9 cellular contexts compared by ENCODE assay signal in genomic region chr17:13601317-13601775, GRCh38. TPM values are rescaled to one million over a fixed set of nuclear protein-coding genes. Genes with fewer than 3 reads are reported as not detected.
A peak's percentile ranks its signal among the peaks of the same experiment; 100 is the strongest.
DNase-seq lines count a peak whose midpoint lies in the region; ATAC-seq, FAIRE-seq and TF ChIP-seq lines count a peak whose summit lies in the region.
"Had no signal": no experiment of that assay in that cellular context is flagged by ENCODE, and none has a peak within 500 bp of the region (broad histone marks: within the 10 kb centered on the region; RNA-seq: fewer than 3 reads in every experiment).

No MANE protein-coding gene starts in this region.

- H3K27me3 ChIP-seq in astrocyte (ENCODE audit: insufficient read depth, low read length) (no peaks in the 10 kb centered on the region), keratinocyte (ENCODE audit: control insufficient read depth, extremely low read depth, insufficient read depth, low read length) (peaks cover 35% of the 10 kb centered on the region)

- no peak for ATAC-seq in stimulated activated naive CD8-positive, alpha-beta T cell treated with anti-CD3 and anti-CD28 coated beads, Interleukin-15, Interleukin-2, amounts not matched to agents 100 U/mL and 50 U/mL, for 24 hours
- ATAC-seq in GM21423 (IDR thresholded peaks at IDR 0.05; ENCODE audit: unreplicated experiment): no peak

- FAIRE-seq in astrocyte (lab: Jason Lieb, UNC) (no peak), keratinocyte (lab: Jason Lieb, UNC) (no peak)
- FAIRE-seq: islet of Langerhans had no signal

- H3K36me3 ChIP-seq in astrocyte (ENCODE audit: insufficient read depth, low read length) (no peaks in the 10 kb centered on the region), keratinocyte (ENCODE audit: control insufficient read depth in 2 of 2, extremely low read depth in 1 of 2, insufficient read depth in 2 of 2, low read length in 2 of 2) (no peaks in the 10 kb centered on the region)

- DNase-seq in HuH-7 (ENCODE audit: low spot score) (peak; percentile 32), astrocyte (ENCODE audit: low read depth) (no peak), keratinocyte (ENCODE audit: low read depth, low spot score) (no peak), mesenteric fat pad (ENCODE audit: low spot score) (no peak), islet precursor cell (no peak)
- peak; percentile 15 for DNase-seq in stimulated activated naive CD8-positive, alpha-beta T cell treated with anti-CD3 and anti-CD28 coated beads, Interleukin-15, Interleukin-2, amounts not matched to agents 100 U/mL and 50 U/mL, for 24 hours
- DNase-seq in effector CD8-positive, alpha-beta T cell (lab: John Stamatoyannopoulos, UW): no peak

- H3K27ac ChIP-seq in astrocyte (ENCODE audit: low read depth, low read length) (peak overlapping the region; percentile 85), keratinocyte (ENCODE audit: control insufficient read depth, insufficient read depth, low read length) (no peak overlapping the region)

- peaks cover 8% of the 10 kb centered on the region for H3K4me1 ChIP-seq in astrocyte (ENCODE audit: insufficient read depth, low read length)
- H3K4me1 ChIP-seq in keratinocyte (ENCODE audit: control insufficient read depth, extremely low read depth, insufficient read depth, low read length): no peaks in the 10 kb centered on the region

- peaks cover 2% of the 10 kb centered on the region for H3K9me3 Mint-ChIP-seq in astrocyte (ENCODE audit: unreplicated experiment)

- H3K4me2 ChIP-seq in astrocyte (ENCODE audit: low read length): peak overlapping the region; percentile 92
- peak overlapping the region; percentile 77 for H3K4me2 ChIP-seq in keratinocyte (ENCODE audit: control insufficient read depth, extremely low read depth, insufficient read depth, low read depth, low read length)

- dilution Hi-C loops in keratinocyte (cut with MboI; ENCODE audit: extremely low pct_ligation_motif_present, low sequenced_read_pairs): no loop called here

- peak overlapping the region; percentile 87 for H3K4me3 Mint-ChIP-seq in astrocyte (ENCODE audit: unreplicated experiment)

- H3K4me1 Mint-ChIP-seq in astrocyte (ENCODE audit: low read depth, unreplicated experiment): peaks cover 14% of the 10 kb centered on the region

- H3K9ac ChIP-seq in astrocyte (ENCODE audit: low read length): peak overlapping the region; percentile 92
- peak overlapping the region; percentile 15 for H3K9ac ChIP-seq in keratinocyte (ENCODE audit: control insufficient read depth, extremely low read depth, insufficient read depth, low read length)

- TF ChIP-seq CTCF in astrocyte (IDR thresholded peaks at IDR 0.05; ENCODE audit: insufficient read depth, low read depth, low read length): no peak
- no peak for TF ChIP-seq CTCF in keratinocyte (optimal IDR thresholded peaks at IDR 0.05 in 1 of 3, IDR thresholded peaks at IDR 0.05 in 1 of 3, conservative IDR thresholded peaks at IDR 0.05 in 1 of 3; ENCODE audit: extremely low read depth in 1 of 3, insufficient read depth in 2 of 3, low read length in 3 of 3)

- peaks cover 4% of the 10 kb centered on the region for H3K36me3 Mint-ChIP-seq in astrocyte (ENCODE audit: low read depth, unreplicated experiment)

- peak overlapping the region; percentile 87 for H3K4me3 ChIP-seq in astrocyte (ENCODE audit: insufficient read depth, low read depth, low read length)
- peak overlapping the region; percentile 41 to 51 (median 49) for H3K4me3 ChIP-seq in keratinocyte (ENCODE audit: control insufficient read depth in 2 of 3, extremely low read depth in 1 of 3, insufficient read depth in 2 of 3, low read depth in 1 of 3, low read length in 3 of 3)

- H3K27ac Mint-ChIP-seq in astrocyte (ENCODE audit: unreplicated experiment): peak overlapping the region; percentile 54

- peak overlapping the region; percentile 62 for H2AFZ ChIP-seq in astrocyte (ENCODE audit: low read depth, low read length)
- H2AFZ ChIP-seq in keratinocyte (ENCODE audit: control insufficient read depth, low read length): peak overlapping the region; percentile 69

- no peaks in the 10 kb centered on the region for H3K9me3 ChIP-seq in astrocyte (ENCODE audit: insufficient read depth, low read depth, low read length)
- no peaks in the 10 kb centered on the region for H3K9me3 ChIP-seq in keratinocyte (ENCODE audit: control insufficient read depth, low read depth, low read length)

- H3K27me3 Mint-ChIP-seq in astrocyte (ENCODE audit: low read depth, unreplicated experiment): peaks cover 13% of the 10 kb centered on the region

- H3K9me1 ChIP-seq in keratinocyte (ENCODE audit: control insufficient read depth, extremely low read depth, insufficient read depth, low read length): no peaks in the 10 kb centered on the region

- H4K20me1 ChIP-seq in astrocyte (ENCODE audit: insufficient read depth, low read length): no peaks in the 10 kb centered on the region
- no peaks in the 10 kb centered on the region for H4K20me1 ChIP-seq in keratinocyte (ENCODE audit: control insufficient read depth, extremely low read depth, insufficient read depth, low read length)

- H3K79me2 ChIP-seq in astrocyte (ENCODE audit: insufficient read depth, low read length) (peaks cover 53% of the 10 kb centered on the region), keratinocyte (ENCODE audit: control insufficient read depth, insufficient read depth, low read length) (no peaks in the 10 kb centered on the region)

RNA-seq across cellular contexts. Expression of gene HS3ST3A1, which starts 0.4 kb away (rescaled TPM):
- total RNA-seq in astrocyte: 7.6 and 8.7 TPM in 2 replicates
- polyA plus RNA-seq in keratinocyte: 0.04 to 0.42 TPM (median 0.29 TPM) in 3 replicates
- not detected for polyA plus RNA-seq in keratinocyte (2011; ENCODE audit: low read depth)
- 0.24 and 0.30 TPM in 2 replicates for polyA plus RNA-seq in keratinocyte (2011; cell fraction: cytosol; rRNA removed)
- polyA plus RNA-seq in keratinocyte (2011; cell fraction: nucleus; rRNA removed): 0.45 and 1.2 TPM in 2 replicates
- 0.30 and 0.71 TPM in 2 replicates for polyA plus RNA-seq in keratinocyte (2012; ENCODE audit: low replicate concordance)
- 0.35 to 0.86 TPM in 2 of 3 replicates, not detected in the other for polyA minus RNA-seq in keratinocyte
- polyA minus RNA-seq in keratinocyte (2011; cell fraction: cytosol; rRNA and poly(A)+ RNA removed): 5.2 TPM
- polyA minus RNA-seq in keratinocyte (2011; cell fraction: nucleus; rRNA and poly(A)+ RNA removed): 2.0 and 2.2 TPM in 2 replicates
- 0.22 TPM for total RNA-seq in mesenteric fat pad

Comparison
In these comparisons a context has a peak if more than half of its experiments do, and no peak if none do; other contexts are left out.
1. DNase-seq: peak in HuH-7 (single experiment) and stimulated activated naive CD8-positive, alpha-beta T cell treated with anti-CD3 and anti-CD28 coated beads, Interleukin-15, Interleukin-2, amounts not matched to agents 100 U/mL and 50 U/mL, for 24 hours (single experiment); none in astrocyte (single experiment), keratinocyte (single experiment), effector CD8-positive, alpha-beta T cell (single experiment), mesenteric fat pad (single experiment) and islet precursor cell (single experiment).